ENCODE assay signal across 8 cellular contexts in the genomic region with DNA sequence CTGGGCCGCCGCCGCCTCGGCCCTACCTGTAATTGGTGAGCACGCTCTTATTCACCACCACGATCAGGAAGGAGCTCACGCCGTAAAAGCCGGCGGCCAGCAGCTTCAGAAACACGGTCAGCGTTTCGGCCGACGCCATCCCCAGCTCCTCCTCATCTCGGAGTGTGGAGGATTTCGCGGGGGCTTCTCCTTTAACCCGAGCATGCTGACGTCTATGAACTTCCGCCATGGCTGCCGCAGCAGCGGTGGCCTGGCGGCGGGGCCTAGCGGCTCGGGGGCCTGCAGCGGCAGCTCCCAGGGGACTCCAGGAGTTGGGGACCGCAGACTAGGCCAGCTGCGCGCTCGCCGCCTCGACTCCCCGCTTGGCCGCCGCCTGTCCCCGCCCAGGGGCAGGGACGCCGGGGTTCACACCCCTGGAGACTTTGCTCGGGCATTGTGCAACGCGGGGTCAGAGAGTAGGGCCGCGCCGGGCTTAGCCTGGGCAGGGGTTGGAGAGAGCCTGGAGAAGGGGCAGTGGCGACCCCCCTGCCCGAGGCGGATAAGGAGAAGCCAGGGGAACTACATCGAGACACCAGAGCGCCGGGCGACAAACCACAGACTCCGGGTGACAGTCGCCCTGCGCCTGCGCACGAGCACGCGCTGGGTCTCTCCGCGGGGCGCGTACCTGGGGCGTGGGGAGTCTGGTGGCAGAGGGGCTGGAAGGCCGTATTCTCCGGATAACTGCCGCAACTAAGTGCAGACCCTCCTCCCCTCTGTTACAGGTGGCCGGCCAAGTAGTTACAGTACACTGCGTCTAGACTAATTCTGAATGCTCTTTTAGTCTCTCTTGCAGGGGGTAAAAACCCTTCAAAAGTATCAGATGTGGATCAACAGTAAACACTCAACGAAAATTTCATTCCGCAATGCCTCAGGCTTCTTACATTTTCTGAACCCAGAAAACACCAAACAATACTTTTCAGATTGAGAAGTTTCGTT. TPM values are rescaled to one million over a fixed set of nuclear protein-coding genes. Genes with fewer than 3 reads are reported as not detected.
DNase-seq lines count a peak whose midpoint lies in the region.

Gene SLC35D1 (minus strand): TSS at position 364 of the 975 bp plus-strand sequence. CDS start 135 bp downstream, at position 229.

- H2BK15ac ChIP-seq in neuronal stem cell (ENCODE audit: low read length) = peak within 1 kb of the TSS; percentile 58

- H2BK12ac ChIP-seq in neuronal stem cell (ENCODE audit: low read length) = no peak within 1 kb of the TSS

- no peak within 1 kb of the TSS for H4K8ac ChIP-seq in neuronal stem cell (ENCODE audit: low read depth, low read length)

- WGBS in neuronal stem cell (ENCODE audit: extremely low coverage in 2 of 2, insufficient read length in 2 of 2, insufficient replicate concordance in 1 of 2), 2 donors = no CpG with 5 or more reads among the region's 73 CpGs

- no peak within 1 kb of the TSS for H4K91ac ChIP-seq in neuronal stem cell (ENCODE audit: low read depth, low read length, poor library complexity)

- H3K4me3 ChIP-seq in H7 (ENCODE audit: insufficient read depth, low read depth, low read length) (peak within 1 kb of the TSS; percentile 76), SJCRH30 (peak within 1 kb of the TSS; percentile 96), neuronal stem cell (ENCODE audit: low read length in 2 of 2) (peak within 1 kb of the TSS; percentile 73 to 82)

- H3K36me3 ChIP-seq in H7 (replicated peaks; ENCODE audit: control insufficient read depth, insufficient read depth, low read length) (no peaks in the 10 kb centered on the region), SJCRH30 (peaks cover 19% of the 10 kb centered on the region), neuronal stem cell (replicated peaks in 1 of 2; ENCODE audit: control insufficient read depth in 2 of 2, insufficient read depth in 2 of 2, low read length in 2 of 2) (peaks cover 0 to 20% of the 10 kb centered on the region in 2 donors)

- peak within 1 kb of the TSS; percentile 75 for H2BK5ac ChIP-seq in neuronal stem cell (ENCODE audit: low read length)

- peak within 1 kb of the TSS; percentile 89 for H3K23ac ChIP-seq in neuronal stem cell (ENCODE audit: low read depth, low read length, poor library complexity)

- no peak within 1 kb of the TSS for H3K4ac ChIP-seq in neuronal stem cell (ENCODE audit: low read length)

- H2AK5ac ChIP-seq in neuronal stem cell (ENCODE audit: low read depth, low read length) = no peak within 1 kb of the TSS

- H3K18ac ChIP-seq in neuronal stem cell (ENCODE audit: low read length) = peak within 1 kb of the TSS; percentile 97

- peak within 1 kb of the TSS; percentile 77 for H3K27ac ChIP-seq in SJCRH30
- H3K27ac ChIP-seq in neuronal stem cell (replicated peaks; ENCODE audit: low read length) = peak within 1 kb of the TSS; percentile 96
- peak within 1 kb of the TSS; percentile 92 for H3K27ac ChIP-seq in substantia nigra (ENCODE audit: low read depth, low read length, poor library complexity, severe bottlenecking)

- H3K14ac ChIP-seq in neuronal stem cell (ENCODE audit: low read length) = peak within 1 kb of the TSS; percentile 49

- H3K9me3 ChIP-seq in SJCRH30 (replicated peaks) (no peaks in the 10 kb centered on the region), neuronal stem cell (replicated peaks in 1 of 2; ENCODE audit: control insufficient read depth in 2 of 2, insufficient read depth in 1 of 2, low read depth in 1 of 2, low read length in 2 of 2) (no peaks in the 10 kb centered on the region)

- H3K4me2 ChIP-seq in neuronal stem cell (ENCODE audit: insufficient read depth, low read length, poor library complexity, severe bottlenecking) = peak within 1 kb of the TSS; percentile 83

- peaks cover 7% of the 10 kb centered on the region; the same call in 1 of the 2 replicates for H3K4me1 ChIP-seq in SJCRH30
- H3K4me1 ChIP-seq in neuronal stem cell (ENCODE audit: control insufficient read depth in 2 of 2, insufficient read depth in 1 of 2, low read depth in 1 of 2, low read length in 2 of 2) = peaks cover 8 to 31% of the 10 kb centered on the region in 2 donors

- in situ Hi-C loops in G401 (cut with HindIII; ENCODE audit: low sequenced_read_pairs) = no loop called here

- peak within 1 kb of the TSS; percentile 85 for H3K9ac ChIP-seq in neuronal stem cell (ENCODE audit: low read depth, low read length, poor library complexity)

- H3K27me3 ChIP-seq in H7 (ENCODE audit: control insufficient read depth, insufficient read depth, low read length) (peaks cover 4% of the 10 kb centered on the region; the same call in 1 of the 2 replicates), SJCRH30 (no peaks in the 10 kb centered on the region), neuronal stem cell (ENCODE audit: control insufficient read depth in 3 of 3, insufficient read depth in 3 of 3, low read depth in 1 of 3, low read length in 3 of 3) (peaks cover 0 to 2% (median 0%) of the 10 kb centered on the region in 3 experiments)

- peak; percentile 80 for DNase-seq in G401 (ENCODE audit: low spot score)
- peak; percentile 89 for DNase-seq in H7
- DNase-seq in LoVo (ENCODE audit: low spot score) = peak; percentile 68
- peak; percentile 83 to 88 for DNase-seq in SJCRH30
- DNase-seq in activated gamma-delta T cell treated with Interleukin-2 at 50 U/mL for 16 hours = peak; percentile 69
- DNase-seq in foreskin melanocyte = peak; percentile 47
- DNase-seq in neuronal stem cell (ENCODE audit: low spot score) = peak; percentile 81
- peak; percentile 17 to 90 (median 77) for DNase-seq in substantia nigra (lab: John Stamatoyannopoulos, UW)

- peaks cover 2% of the 10 kb centered on the region for H3K79me1 ChIP-seq in neuronal stem cell (ENCODE audit: low read depth, low read length)

- peak within 1 kb of the TSS; percentile 97 for H2AFZ ChIP-seq in neuronal stem cell (ENCODE audit: low read length)

- no peak within 1 kb of the TSS for H2BK120ac ChIP-seq in neuronal stem cell (ENCODE audit: low read depth, low read length)

RNA-seq across cellular contexts. Expression of gene SLC35D1, which starts in this region (rescaled TPM):
- 2.5 and 4.7 TPM in 2 replicates for total RNA-seq in G401 (2014; rRNA removed; shearing (Covaris generic))
- 3.0 and 3.5 TPM in 2 replicates for total RNA-seq in H7 (2014; rRNA removed; shearing (Covaris generic))
- 18.7 and 19.6 TPM in 2 replicates for total RNA-seq in SJCRH30 (2014; rRNA removed; shearing (Covaris generic))
- polyA plus RNA-seq in neuronal stem cell (2013, experiment 1 of 2) = 2.8 TPM
- 2.9 TPM for polyA plus RNA-seq in neuronal stem cell (2013, experiment 2 of 2)

Comparison
In these comparisons a context has a peak if more than half of its experiments do, and no peak if none do; other contexts are left out.
1. Peak in every context shown above with its lines: DNase-seq, H3K4me3 ChIP-seq and H3K27ac ChIP-seq.